10 cellular contexts compared by ENCODE assay signal in genomic region chr20:51540585-51540984, GRCh38. TPM values are rescaled to one million over a fixed set of nuclear protein-coding genes. Genes with fewer than 3 reads are reported as not detected.
DNase-seq lines count a peak whose midpoint lies in the region; ATAC-seq, FAIRE-seq and TF ChIP-seq lines count a peak whose summit lies in the region.
"Had no signal": no experiment of that assay in that cellular context is flagged by ENCODE, and none has a peak within 500 bp of the region (broad histone marks: within the 10 kb centered on the region; RNA-seq: fewer than 3 reads in every experiment).

No MANE protein-coding gene starts in this region.

- no peak for FAIRE-seq in D721Med (lab: Jason Lieb, UNC)
- FAIRE-seq: A549, colon had no signal

- peaks cover 51% of the 10 kb centered on the region for H3K4me1 Mint-ChIP-seq in activated CD4-positive, alpha-beta T cell treated with anti-CD3 and anti-CD28 coated beads for 36 hours
- peaks cover 63 to 65% (median 63%) of the 10 kb centered on the region in 3 donors for H3K4me1 Mint-ChIP-seq in T-cell

- H3K36me3 ChIP-seq in esophagus muscularis mucosa = no peaks in the 10 kb centered on the region
- peaks cover 0 to 13% (median 1%) of the 10 kb centered on the region in 6 donors for H3K36me3 ChIP-seq in spleen

- H3K27me3 ChIP-seq in esophagus muscularis mucosa = no peaks in the 10 kb centered on the region
- peaks cover 0 to 18% (median 0%) of the 10 kb centered on the region in 7 donors for H3K27me3 ChIP-seq in spleen (replicated peaks in 1 of 7)

- DNase-seq in activated CD4-positive, alpha-beta T cell treated with anti-CD3 and anti-CD28 coated beads for 36 hours = peak; percentile 41
- no peak for DNase-seq in activated CD4-positive, alpha-beta T cell treated with anti-CD3 and anti-CD28 coated beads, Interleukin-2, amount 50 U/mL, for 4 hours
- no peak for DNase-seq in T-cell
- no peak for DNase-seq in esophagus muscularis mucosa (ENCODE audit: extremely low spot score)
- no peak for DNase-seq in spleen
- DNase-seq in D721Med (ENCODE audit: insufficient read length, low spot score) = no peak
- no peak for DNase-seq in NCI-H1417 (lab: John Stamatoyannopoulos, UW)

- H3K4me1 ChIP-seq in esophagus muscularis mucosa (peaks cover 33 to 40% (median 39%) of the 10 kb centered on the region in 4 donors), spleen (peaks cover 17 to 80% (median 59%) of the 10 kb centered on the region in 6 donors)
- H3K4me1 ChIP-seq: A549 had no signal

- H3K27me3 Mint-ChIP-seq in activated CD4-positive, alpha-beta T cell treated with anti-CD3 and anti-CD28 coated beads for 36 hours = peaks cover 5% of the 10 kb centered on the region
- no peaks in the 10 kb centered on the region for H3K27me3 Mint-ChIP-seq in T-cell

- H3K9me3 Mint-ChIP-seq in activated CD4-positive, alpha-beta T cell treated with anti-CD3 and anti-CD28 coated beads for 36 hours (ENCODE audit: low read depth) = peaks cover 6% of the 10 kb centered on the region
- H3K9me3 Mint-ChIP-seq in T-cell = peaks cover 0 to 8% (median 0%) of the 10 kb centered on the region in 3 donors

- 51% methylated on average over 6 of the region's 6 CpGs for WGBS in esophagus muscularis mucosa
- WGBS in spleen, 5 donors = 11 to 26% (median 23%) methylated on average over 6 of the region's 6 CpGs

- H3K4me3 Mint-ChIP-seq in activated CD4-positive, alpha-beta T cell treated with anti-CD3 and anti-CD28 coated beads for 36 hours = peak overlapping the region; percentile 97
- H3K4me3 Mint-ChIP-seq in T-cell = peak overlapping the region; percentile 98 to 99 (median 99)

- no peak for TF ChIP-seq EP300 in esophagus muscularis mucosa (IDR thresholded peaks at IDR 0.05)

- peak overlapping the region; percentile 71 to 85 (median 76) for H3K27ac ChIP-seq in esophagus muscularis mucosa (replicated peaks in 1 of 4)
- peak overlapping the region; percentile 48 to 93 (median 92) for H3K27ac ChIP-seq in spleen
- H3K27ac ChIP-seq: A549 had no signal

- peak overlapping the region; percentile 99 for H3K27ac Mint-ChIP-seq in activated CD4-positive, alpha-beta T cell treated with anti-CD3 and anti-CD28 coated beads for 36 hours
- peak overlapping the region; percentile 94 for H3K27ac Mint-ChIP-seq in T-cell

- no peak for TF ChIP-seq CTCF in esophagus muscularis mucosa (IDR thresholded peaks at IDR 0.05)
- TF ChIP-seq CTCF in spleen (IDR thresholded peaks at IDR 0.05 in 8 of 11, conservative IDR thresholded peaks at IDR 0.05 in 3 of 11) = no peak
- TF ChIP-seq CTCF in D721Med (IDR thresholded peaks at IDR 0.05; ENCODE audit: insufficient read depth, missing control alignments) = no peak

- intact Hi-C loops in activated CD4-positive, alpha-beta T cell treated with anti-CD3 and anti-CD28 coated beads for 36 hours (cut with DNase I, micrococcal nuclease) = loop anchor here (2.0 to 5.0 kb wide), 2 partner anchors 54 to 608 kb away; partner anchors contain the start of gene ADNP (in 1 of the 2)
- intact Hi-C loops in esophagus muscularis mucosa (cut with DNase I) = no loop called here
- intact Hi-C loops in spleen (cut with DNase I; ENCODE audit: low total_unique reads) = loop anchor here (10.0 kb wide), 1 partner anchor 46 kb away; no protein-coding TSS in a partner anchor

- H3K9me3 ChIP-seq in esophagus muscularis mucosa = peaks cover 0 to 4% (median 0%) of the 10 kb centered on the region in 4 donors
- peaks cover 0 to 9% (median 0%) of the 10 kb centered on the region in 8 donors for H3K9me3 ChIP-seq in spleen

- H3K36me3 Mint-ChIP-seq in activated CD4-positive, alpha-beta T cell treated with anti-CD3 and anti-CD28 coated beads for 36 hours (ENCODE audit: low read depth) = peaks cover 47% of the 10 kb centered on the region
- peaks cover 30% of the 10 kb centered on the region for H3K36me3 Mint-ChIP-seq in T-cell

- TF ChIP-seq POLR2A in esophagus muscularis mucosa (IDR thresholded peaks at IDR 0.05; ENCODE audit: low read depth) (no peak), spleen (IDR thresholded peaks at IDR 0.05) (no peak)

- POLR2A ChIA-PET in activated CD4-positive, alpha-beta T cell treated with anti-CD3 and anti-CD28 coated beads for 36 hours (lab: Charles Lee) = interaction anchor here (0.6 to 4.5 kb wide), 11 partner anchors 9 to 1089 kb away, joined by 3 to 59 read pairs (median 4); no protein-coding TSS in a partner anchor
- POLR2A ChIA-PET in T-cell (lab: Charles Lee) = interaction anchor here (0.6 to 1.5 kb wide), 8 partner anchors 10 to 1542 kb away, joined by 4 to 11 read pairs (median 6); no protein-coding TSS in a partner anchor

- ATAC-seq in activated CD4-positive, alpha-beta T cell treated with anti-CD3 and anti-CD28 coated beads for 36 hours = no peak
- ATAC-seq in T-cell (replicated peaks in 1 of 4) = no peak
- ATAC-seq in HG03521 (IDR thresholded peaks at IDR 0.05; ENCODE audit: unreplicated experiment) = no peak

- CTCF ChIA-PET in activated CD4-positive, alpha-beta T cell treated with anti-CD3 and anti-CD28 coated beads for 36 hours (lab: Charles Lee) = interaction anchor here (1.1 to 1.5 kb wide), 8 partner anchors 9 to 90 kb away, joined by 3 to 6 read pairs (median 4); no protein-coding TSS in a partner anchor
- CTCF ChIA-PET in T-cell (lab: Charles Lee) = interaction anchor here in 1 of 2 donors (1.0 to 2.7 kb wide), 4 partner anchors 9 to 40 kb away, joined by 3 to 14 read pairs (median 4); no protein-coding TSS in a partner anchor

- H3K4me3 ChIP-seq in esophagus muscularis mucosa = peak overlapping the region in 2 of 4 donors; percentile 1 to 52
- peak overlapping the region in 6 of 8 donors; percentile 58 to 77 (median 66) for H3K4me3 ChIP-seq in spleen
- H3K4me3 ChIP-seq: A549 had no signal

RNA-seq across cellular contexts. Expression of gene NFATC2, which starts 1.9 kb away (rescaled TPM):
- 10 to 100 TPM; 38.5 to 49.8 TPM for total RNA-seq in activated CD4-positive, alpha-beta T cell treated with anti-CD3 and anti-CD28 coated beads for 36 hours
- 10 to 100 TPM; 49.0 to 75.9 (median 67.0) TPM for total RNA-seq in T-cell
- 10 to 100 TPM in 3 of 4 donors, 1 to 10 TPM in 1; 8.8 to 15.6 (median 13.0) TPM for total RNA-seq in esophagus muscularis mucosa
- total RNA-seq in spleen = 10 to 100 TPM; 28.0 to 42.9 (median 38.7) TPM
- polyA plus RNA-seq in spleen = 1 to 10 TPM; 6.5 to 9.1 (median 6.8) TPM
